ENCODE assay signal across 8 cellular contexts in genomic region chr13:99606322-99607089, GRCh38. TPM values are rescaled to one million over a fixed set of nuclear protein-coding genes. Genes with fewer than 3 reads are reported as not detected.
DNase-seq lines count a peak whose midpoint lies in the region; ATAC-seq, FAIRE-seq and TF ChIP-seq lines count a peak whose summit lies in the region.

Gene CLYBL, plus strand, starts transcription at chr13:99606690.

- peak within 1 kb of the TSS; percentile 77 for H3K4me3 ChIP-seq in WI38 (ENCODE audit: low read depth, low read length)
- peak within 1 kb of the TSS; percentile 75 for H3K4me3 ChIP-seq in bronchial epithelial cell (ENCODE audit: low read depth, low read length)

- no peaks in the 10 kb centered on the region for H3K27me3 ChIP-seq in bronchial epithelial cell (ENCODE audit: control insufficient read depth, insufficient read depth, low read length)

- no peak for TF ChIP-seq CTCF in WI38 (IDR thresholded peaks at IDR 0.05; ENCODE audit: low read depth, low read length)
- no peak for TF ChIP-seq CTCF in bronchial epithelial cell (IDR thresholded peaks at IDR 0.05; ENCODE audit: insufficient read depth, low read length, severe bottlenecking)

- no peaks in the 10 kb centered on the region for H3K36me3 ChIP-seq in bronchial epithelial cell (ENCODE audit: control insufficient read depth, insufficient read depth, low read length)

- peak; percentile 81 for ATAC-seq in GM18517 (IDR thresholded peaks at IDR 0.05; ENCODE audit: unreplicated experiment)
- peak; percentile 74 for ATAC-seq in HG03025 (IDR thresholded peaks at IDR 0.05; ENCODE audit: low FRiP score, unreplicated experiment)

- no peak for FAIRE-seq in bronchial epithelial cell (lab: Jason Lieb, UNC)

- DNase-seq in A172 (ENCODE audit: low spot score) (peak; percentile 59), NCI-H2107 (lab: John Stamatoyannopoulos, UW) (peak; percentile 69), bronchial epithelial cell (ENCODE audit: low read depth) (peak; percentile 47), inferior parietal cortex (ENCODE audit: extremely low spot score) (peak; percentile 73)
- peak; percentile 79 to 84 for DNase-seq in stimulated activated CD4-positive, alpha-beta T cell treated with anti-CD3 and anti-CD28 coated beads, Interleukin-12 subunit alpha, Interleukin-12 subunit beta, amount 100 ng/mL, for 24 hours (ENCODE audit: low read depth in 2 of 2)

RNA-seq across cellular contexts. Expression of gene CLYBL, which starts in this region (rescaled TPM):
- 5.1 and 7.3 TPM in 2 replicates for total RNA-seq in A172 (2014; rRNA removed; shearing (Covaris generic))
- total RNA-seq in bronchial epithelial cell = 1.8 and 3.2 TPM in 2 replicates

Comparison
In these comparisons a context has a peak if more than half of its experiments do, and no peak if none do; other contexts are left out.
1. Peak in every context shown above with its lines: DNase-seq, ATAC-seq and H3K4me3 ChIP-seq.